Comparison of ENCODE assay signal across 10 cellular contexts in the genomic region with DNA sequence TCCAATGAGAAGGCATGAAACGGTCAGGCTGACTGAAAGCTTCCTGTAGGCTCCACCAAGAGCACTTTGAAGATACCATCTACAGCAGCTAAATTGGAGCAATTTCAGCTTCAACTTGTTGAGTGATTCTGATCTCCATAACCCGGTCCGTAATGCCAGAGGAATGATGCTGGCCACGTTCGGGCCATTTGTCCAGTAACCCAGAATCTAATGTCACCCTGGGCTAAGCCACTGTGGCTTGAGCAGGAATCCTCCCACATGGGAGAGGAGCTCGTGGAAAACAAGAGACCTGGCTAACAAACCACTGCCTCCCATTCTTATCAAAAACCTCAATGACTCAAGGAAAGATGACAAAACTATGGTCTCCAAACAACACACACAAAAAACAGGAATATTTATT. TPM values are rescaled to one million over a fixed set of nuclear protein-coding genes. Genes with fewer than 3 reads are reported as not detected.
"Had no signal": no experiment of that assay in that cellular context is flagged by ENCODE, and none has a peak within 500 bp of the region (broad histone marks: within the 10 kb centered on the region; RNA-seq: fewer than 3 reads in every experiment).

No MANE protein-coding gene starts in this region.

- H3K9me3 Mint-ChIP-seq: GM23338, IgD-negative memory B cell had no signal

- H3K36me3 Mint-ChIP-seq: IgD-negative memory B cell had no signal

- H3K27ac ChIP-seq: HL-60 had no signal

- H3K27ac Mint-ChIP-seq: GM23338, H9, IgD-negative memory B cell had no signal

- H3K27me3 Mint-ChIP-seq: IgD-negative memory B cell had no signal

- H3K4me1 Mint-ChIP-seq: GM23338, H9, IgD-negative memory B cell had no signal

- H3K4me2 ChIP-seq: GM23338 had no signal

- DNase-seq: H9, HCEC 1CT, KBM-7 had no signal

- H2AFZ ChIP-seq: GM23338 had no signal

- H3K4me3 Mint-ChIP-seq: GM23338, H9, IgD-negative memory B cell had no signal

- H3K4me3 ChIP-seq: GM23338 had no signal

- FAIRE-seq: H1, H54, HepG2 had no signal

RNA-seq across cellular contexts. Expression of a gene that starts 51.8 kb away (rescaled TPM):
- total RNA-seq: GM23338, H9, HepG2, HT1080 had no signal
- polyA plus RNA-seq: IgD-negative memory B cell had no signal
